8 cellular contexts compared by ENCODE assay signal in the genomic region with DNA sequence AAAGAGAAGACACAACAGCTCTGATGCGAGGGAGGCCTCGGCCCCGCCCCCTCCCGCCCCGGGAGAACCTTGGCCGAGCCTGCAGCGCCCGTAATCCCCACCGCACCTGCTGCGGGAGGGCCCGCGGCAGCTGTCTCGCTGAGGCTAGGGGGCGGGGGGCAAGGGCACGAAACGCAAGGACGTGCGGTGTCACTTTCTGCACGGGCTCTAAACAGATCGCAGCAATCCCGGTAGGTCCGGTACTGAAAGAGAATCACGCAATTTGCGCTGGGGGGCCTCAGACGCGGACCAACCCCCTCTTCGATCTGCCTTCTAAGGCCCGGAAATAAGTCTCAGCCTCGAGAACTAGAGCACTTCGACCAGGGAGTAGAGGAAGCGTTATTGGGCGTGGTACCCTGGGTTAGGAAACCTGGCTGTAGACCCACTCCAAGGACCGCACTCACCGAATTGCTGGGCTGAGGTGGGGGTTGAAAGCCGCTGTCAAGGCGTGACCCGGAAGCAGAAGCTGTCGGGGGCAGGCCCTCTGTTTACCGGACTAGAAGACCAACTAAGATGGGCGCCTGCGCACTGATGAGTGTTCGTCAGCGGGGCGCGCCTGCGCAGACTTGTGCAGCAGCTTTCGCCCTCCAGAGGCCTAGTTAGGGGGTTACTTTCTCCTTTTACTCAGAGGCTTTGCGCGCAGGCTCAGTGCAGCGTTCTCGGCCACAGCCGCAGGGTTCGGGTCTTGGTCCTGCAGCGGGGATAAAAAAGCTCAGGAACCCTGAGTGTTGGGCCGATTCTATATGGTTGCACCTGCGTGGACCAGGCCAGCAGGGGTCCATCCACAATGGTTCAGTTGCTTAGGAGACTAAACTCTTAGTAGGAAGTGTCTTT. TPM values are rescaled to one million over a fixed set of nuclear protein-coding genes. Genes with fewer than 3 reads are reported as not detected.
A peak's percentile ranks its signal among the peaks of the same experiment; 100 is the strongest.
DNase-seq lines count a peak whose midpoint lies in the region; ATAC-seq and TF ChIP-seq lines count a peak whose summit lies in the region.

A gene with protein sequence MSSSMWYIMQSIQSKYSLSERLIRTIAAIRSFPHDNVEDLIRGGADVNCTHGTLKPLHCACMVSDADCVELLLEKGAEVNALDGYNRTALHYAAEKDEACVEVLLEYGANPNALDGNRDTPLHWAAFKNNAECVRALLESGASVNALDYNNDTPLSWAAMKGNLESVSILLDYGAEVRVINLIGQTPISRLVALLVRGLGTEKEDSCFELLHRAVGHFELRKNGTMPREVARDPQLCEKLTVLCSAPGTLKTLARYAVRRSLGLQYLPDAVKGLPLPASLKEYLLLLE (minus strand): TSS at position 500 of the 873 bp plus-strand sequence. CDS start 4,019 bp downstream, outside the sequence.

- peak within 1 kb of the TSS; percentile 88 for H2AFZ ChIP-seq in fibroblast of lung (ENCODE audit: low read length)

- peak within 1 kb of the TSS; percentile 85 for H3K4me3 Mint-ChIP-seq in activated T-helper 17 cell treated with anti-CD3 and anti-CD28 coated beads, Interleukin-2, amount 50 U/mL, for 72 hours
- peak within 1 kb of the TSS; percentile 90 to 99 (median 97) for H3K4me3 Mint-ChIP-seq in naive thymus-derived CD4-positive, alpha-beta T cell
- peak within 1 kb of the TSS; percentile 93 to 95 for H3K4me3 Mint-ChIP-seq in stimulated activated naive B cell treated with anti-CD40 and anti-IgM and Interleukin-4, amounts not matched to agents 10 μg/mL and 1 μg/mL and 100 μg/mL, for 72 hours

- no peaks in the 10 kb centered on the region for H3K27me3 Mint-ChIP-seq in activated T-helper 17 cell treated with anti-CD3 and anti-CD28 coated beads, Interleukin-2, amount 50 U/mL, for 72 hours
- peaks cover 0 to 5% (median 0%) of the 10 kb centered on the region in 5 donors for H3K27me3 Mint-ChIP-seq in naive thymus-derived CD4-positive, alpha-beta T cell
- peaks cover 0 to 4% of the 10 kb centered on the region in 2 donors for H3K27me3 Mint-ChIP-seq in stimulated activated naive B cell treated with anti-CD40 and anti-IgM and Interleukin-4, amounts not matched to agents 10 μg/mL and 1 μg/mL and 100 μg/mL, for 72 hours

- H4K20me1 ChIP-seq in fibroblast of lung (ENCODE audit: control insufficient read depth, extremely low read depth, insufficient read depth, low read length), result no peaks in the 10 kb centered on the region

- peak within 1 kb of the TSS; percentile 52 for H3K9ac ChIP-seq in fibroblast of lung (ENCODE audit: insufficient read depth, low read length)

- H3K4me3 ChIP-seq in LNCaP clone FGC (ENCODE audit: low read depth, low read length) (peak within 1 kb of the TSS; percentile 91), fibroblast of lung (replicated peaks in 1 of 4; ENCODE audit: control extremely low read depth in 1 of 4, insufficient read depth in 1 of 4, low read depth in 3 of 4, low read length in 4 of 4) (peak within 1 kb of the TSS; percentile 58 to 100 (median 84))
- peak within 1 kb of the TSS; percentile 97 for H3K4me3 ChIP-seq in naive thymus-derived CD4-positive, alpha-beta T cell (ENCODE audit: low read length)

- no peaks in the 10 kb centered on the region for H3K9me3 Mint-ChIP-seq in activated T-helper 17 cell treated with anti-CD3 and anti-CD28 coated beads, Interleukin-2, amount 50 U/mL, for 72 hours
- H3K9me3 Mint-ChIP-seq in naive thymus-derived CD4-positive, alpha-beta T cell, result no peaks in the 10 kb centered on the region
- H3K9me3 Mint-ChIP-seq in stimulated activated naive B cell treated with anti-CD40 and anti-IgM and Interleukin-4, amounts not matched to agents 10 μg/mL and 1 μg/mL and 100 μg/mL, for 72 hours, result no peaks in the 10 kb centered on the region

- H3K9me3 ChIP-seq in fibroblast of lung (ENCODE audit: control insufficient read depth, insufficient read depth, low read depth, low read length), result no peaks in the 10 kb centered on the region
- H3K9me3 ChIP-seq in naive thymus-derived CD4-positive, alpha-beta T cell (ENCODE audit: control insufficient read depth in 2 of 3, low read length in 3 of 3), result no peaks in the 10 kb centered on the region

- peaks cover 11% of the 10 kb centered on the region for H3K79me2 ChIP-seq in fibroblast of lung (ENCODE audit: control insufficient read depth, insufficient read depth, low read length)

- H3K27ac ChIP-seq in RWPE1, result peak within 1 kb of the TSS; percentile 77
- peak within 1 kb of the TSS; percentile 32 for H3K27ac ChIP-seq in fibroblast of lung (ENCODE audit: insufficient read depth, low read length)
- H3K27ac ChIP-seq in naive thymus-derived CD4-positive, alpha-beta T cell (ENCODE audit: low read depth, low read length), result peak within 1 kb of the TSS; percentile 84

- intact Hi-C loops in naive thymus-derived CD4-positive, alpha-beta T cell (cut with micrococcal nuclease), result loop anchor here (1.0 to 5.0 kb wide), 14 partner anchors 8 to 560 kb away; partner anchors contain the start of genes CCDC184 (in 2 of the 2), CCNT1 (in 2 of the 2), PFKM (in 2 of the 2) and RPAP3 (in 2 of the 2)

- peak; percentile 97 for ATAC-seq in activated T-helper 17 cell treated with anti-CD3 and anti-CD28 coated beads, Interleukin-2, amount 50 U/mL, for 72 hours (replicated peaks)
- ATAC-seq in naive thymus-derived CD4-positive, alpha-beta T cell, result peak; percentile 98
- ATAC-seq in stimulated activated naive B cell treated with anti-CD40 and anti-IgM and Interleukin-4, amounts not matched to agents 10 μg/mL and 1 μg/mL and 100 μg/mL, for 72 hours (replicated peaks), result peak; percentile 96 to 97

- H3K4me2 ChIP-seq in fibroblast of lung (ENCODE audit: extremely low read depth, insufficient read depth, low read length), result peak within 1 kb of the TSS; percentile 98

- CTCF ChIA-PET in RWPE1 (lab: Yijun Ruan, JAX), result interaction anchor here (0.6 to 1.1 kb wide), 6 partner anchors 9 to 694 kb away, joined by 3 to 17 read pairs (median 4); no protein-coding TSS in a partner anchor
- CTCF ChIA-PET in naive thymus-derived CD4-positive, alpha-beta T cell (lab: Charles Lee), result interaction anchor here (0.6 to 1.7 kb wide), 6 partner anchors 8 to 461 kb away, joined by 3 to 5 read pairs (median 3); partner anchors contain the start of gene SENP1

- POLR2A ChIA-PET in RWPE1 (lab: Yijun Ruan, JAX; ENCODE audit: low non-redundant PET), result interaction anchor here (0.5 to 0.6 kb wide), 2 partner anchors 140 to 213 kb away, joined by 3 to 5 read pairs; no protein-coding TSS in a partner anchor
- POLR2A ChIA-PET in naive thymus-derived CD4-positive, alpha-beta T cell (lab: Charles Lee), result interaction anchor here (0.8 to 4.2 kb wide), 19 partner anchors 9 to 450 kb away, joined by 3 to 56 read pairs (median 4); partner anchors contain the start of genes SENP1, SLC48A1, TMEM106C and ZNF641

- H3K27ac Mint-ChIP-seq in activated T-helper 17 cell treated with anti-CD3 and anti-CD28 coated beads, Interleukin-2, amount 50 U/mL, for 72 hours, result peak within 1 kb of the TSS; percentile 89
- H3K27ac Mint-ChIP-seq in naive thymus-derived CD4-positive, alpha-beta T cell, result peak within 1 kb of the TSS; percentile 95 to 99 (median 99)
- H3K27ac Mint-ChIP-seq in stimulated activated naive B cell treated with anti-CD40 and anti-IgM and Interleukin-4, amounts not matched to agents 10 μg/mL and 1 μg/mL and 100 μg/mL, for 72 hours, result peak within 1 kb of the TSS; percentile 97

- peaks cover 2% of the 10 kb centered on the region for H3K4me1 ChIP-seq in fibroblast of lung (ENCODE audit: control insufficient read depth, extremely low read depth, insufficient read depth, low read length)
- H3K4me1 ChIP-seq in naive thymus-derived CD4-positive, alpha-beta T cell (ENCODE audit: control insufficient read depth in 2 of 2, insufficient read depth in 2 of 2, low read length in 2 of 2), result peaks cover 8 to 20% of the 10 kb centered on the region in 2 donors

- peak; percentile 98 for DNase-seq in ELR (ENCODE audit: low read depth)
- DNase-seq in H4 (ENCODE audit: low spot score), result peak; percentile 97
- peak; percentile 95 for DNase-seq in LNCaP clone FGC (ENCODE audit: low read depth)
- DNase-seq in RWPE1 (ENCODE audit: low spot score), result peak; percentile 95
- DNase-seq in fibroblast of lung (ENCODE audit: low read depth in 2 of 2), result peak; percentile 95 to 98
- DNase-seq in naive thymus-derived CD4-positive, alpha-beta T cell, result peak; percentile 95 to 99 (median 98)
- DNase-seq in stimulated activated naive B cell treated with anti-CD40 and anti-IgM and Interleukin-4, amounts not matched to agents 10 μg/mL and 1 μg/mL and 100 μg/mL, for 72 hours, result peak; percentile 99

- H3K36me3 Mint-ChIP-seq in activated T-helper 17 cell treated with anti-CD3 and anti-CD28 coated beads, Interleukin-2, amount 50 U/mL, for 72 hours (ENCODE audit: low read depth), result peaks cover 23% of the 10 kb centered on the region
- peaks cover 0 to 12% (median 8%) of the 10 kb centered on the region in 5 donors for H3K36me3 Mint-ChIP-seq in naive thymus-derived CD4-positive, alpha-beta T cell
- H3K36me3 Mint-ChIP-seq in stimulated activated naive B cell treated with anti-CD40 and anti-IgM and Interleukin-4, amounts not matched to agents 10 μg/mL and 1 μg/mL and 100 μg/mL, for 72 hours, result peaks cover 5 to 7% of the 10 kb centered on the region in 2 donors

- no peaks in the 10 kb centered on the region for H3K27me3 ChIP-seq in fibroblast of lung (ENCODE audit: control insufficient read depth, insufficient read depth, low read length)
- no peaks in the 10 kb centered on the region for H3K27me3 ChIP-seq in naive thymus-derived CD4-positive, alpha-beta T cell (ENCODE audit: control insufficient read depth in 2 of 2, insufficient read depth in 2 of 2, low read length in 2 of 2)

- no peaks in the 10 kb centered on the region for H3K36me3 ChIP-seq in fibroblast of lung (ENCODE audit: control insufficient read depth, insufficient read depth, low read length)
- peaks cover 0 to 11% (median 9%) of the 10 kb centered on the region in 3 experiments for H3K36me3 ChIP-seq in naive thymus-derived CD4-positive, alpha-beta T cell (ENCODE audit: control insufficient read depth in 2 of 3, insufficient read depth in 3 of 3, low read length in 3 of 3)

- H3K4me1 Mint-ChIP-seq in activated T-helper 17 cell treated with anti-CD3 and anti-CD28 coated beads, Interleukin-2, amount 50 U/mL, for 72 hours, result peaks cover 14% of the 10 kb centered on the region
- H3K4me1 Mint-ChIP-seq in naive thymus-derived CD4-positive, alpha-beta T cell, result peaks cover 22 to 65% (median 56%) of the 10 kb centered on the region in 7 donors
- peaks cover 20 to 23% of the 10 kb centered on the region in 2 donors for H3K4me1 Mint-ChIP-seq in stimulated activated naive B cell treated with anti-CD40 and anti-IgM and Interleukin-4, amounts not matched to agents 10 μg/mL and 1 μg/mL and 100 μg/mL, for 72 hours

- TF ChIP-seq CTCF in LNCaP clone FGC (IDR thresholded peaks at IDR 0.05; ENCODE audit: control insufficient read depth, extremely low read depth, insufficient read depth) (peak; percentile 46), RWPE1 (conservative IDR thresholded peaks at IDR 0.05; ENCODE audit: low read depth) (peak; percentile 55), fibroblast of lung (conservative IDR thresholded peaks at IDR 0.05 in 1 of 2, IDR thresholded peaks at IDR 0.05 in 1 of 2; ENCODE audit: low read depth in 1 of 2, low read length in 2 of 2) (peak in 1 of 2 donors; percentile 44)

RNA-seq across cellular contexts. Expression of the gene that starts here (rescaled TPM):
- 22.6 and 37.1 TPM in 2 replicates for total RNA-seq in H4 (2014; rRNA removed; shearing (Covaris generic))
- total RNA-seq in activated T-helper 17 cell treated with anti-CD3 and anti-CD28 coated beads, Interleukin-2, amount 50 U/mL, for 72 hours, result 10 to 100 TPM; 22.6 to 35.7 TPM
- 13.1 and 23.8 TPM in 2 replicates for total RNA-seq in fibroblast of lung
- 32.8 and 35.0 TPM in 2 replicates for polyA plus RNA-seq in fibroblast of lung
- polyA plus RNA-seq in fibroblast of lung (2012), result 28.4 and 38.2 TPM in 2 replicates
- polyA minus RNA-seq in fibroblast of lung (ENCODE audit: low replicate concordance), result 25.0 and 25.3 TPM in 2 replicates
- 10 to 100 TPM; 42.9 to 75.9 (median 54.9) TPM for total RNA-seq in naive thymus-derived CD4-positive, alpha-beta T cell
- polyA plus RNA-seq in naive thymus-derived CD4-positive, alpha-beta T cell, result 10 to 100 TPM; 71.5 to 93.5 TPM

Comparison
In these comparisons a context has a peak if more than half of its experiments do, and no peak if none do; other contexts are left out.
1. Peak in every context shown above with its lines: DNase-seq, ATAC-seq, H3K4me3 ChIP-seq and H3K27ac ChIP-seq.
2. H3K27ac ChIP-seq: peak in every context shown above with its lines; median percentile 84 in naive thymus-derived CD4-positive, alpha-beta T cell; 77 in RWPE1; 32 in fibroblast of lung.